In genomic region chr1:15584489-15585363, GRCh38 we compare ENCODE assay signal across 8 cellular contexts. TPM values are rescaled to one million over a fixed set of nuclear protein-coding genes. Genes with fewer than 3 reads are reported as not detected.
A peak's percentile ranks its signal among the peaks of the same experiment; 100 is the strongest.
DNase-seq lines count a peak whose midpoint lies in the region; ATAC-seq and TF ChIP-seq lines count a peak whose summit lies in the region.

A gene with protein sequence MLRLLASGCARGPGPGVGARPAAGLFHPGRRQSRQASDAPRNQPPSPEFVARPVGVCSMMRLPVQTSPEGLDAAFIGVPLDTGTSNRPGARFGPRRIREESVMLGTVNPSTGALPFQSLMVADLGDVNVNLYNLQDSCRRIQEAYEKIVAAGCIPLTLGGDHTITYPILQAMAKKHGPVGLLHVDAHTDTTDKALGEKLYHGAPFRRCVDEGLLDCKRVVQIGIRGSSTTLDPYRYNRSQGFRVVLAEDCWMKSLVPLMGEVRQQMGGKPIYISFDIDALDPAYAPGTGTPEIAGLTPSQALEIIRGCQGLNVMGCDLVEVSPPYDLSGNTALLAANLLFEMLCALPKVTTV (minus strand): TSS chr1:15585051. CDS start chr1:15584967, 84 bp downstream.

- ATAC-seq in HG02981 (IDR thresholded peaks at IDR 0.05; ENCODE audit: unreplicated experiment) (peak; percentile 75), T-cell (replicated peaks in 1 of 4) (peak; percentile 83 to 91 (median 86)), GM21717 (IDR thresholded peaks at IDR 0.05; ENCODE audit: unreplicated experiment) (no peak)

- no peaks in the 10 kb centered on the region for H3K27me3 Mint-ChIP-seq in T-cell

- peak within 1 kb of the TSS; percentile 73 to 81 (median 77) for H3K4me3 Mint-ChIP-seq in T-cell

- H3K9me3 Mint-ChIP-seq in T-cell, result no peaks in the 10 kb centered on the region

- TF ChIP-seq CTCF in GM12872 (IDR thresholded peaks at IDR 0.05; ENCODE audit: insufficient read depth, low read depth, low read length), result peak; percentile 52; the same call in 2 of the 3 replicates

- peaks cover 12% of the 10 kb centered on the region for H3K36me3 Mint-ChIP-seq in T-cell

- CTCF ChIA-PET in T-cell (lab: Charles Lee), result no interaction called here

- DNase-seq in T-cell, result peak in 33 of 34 experiments; percentile 6 to 55 (median 28)
- peak; percentile 31 for DNase-seq in amniotic epithelial cell (ENCODE audit: low read depth)
- peak; percentile 93 for DNase-seq in iPS-NIHi11 (ENCODE audit: low spot score)
- peak; percentile 73 for DNase-seq in stimulated activated CD4-positive, alpha-beta T cell treated with anti-CD3 and anti-CD28 coated beads, Interleukin-1b, Interleukin-23, amount 100 ng/mL, for 48 hours
- DNase-seq in COLO829 (ENCODE audit: low spot score), result no peak

- peak within 1 kb of the TSS; percentile 90 for H3K27ac Mint-ChIP-seq in T-cell

- POLR2A ChIA-PET in T-cell (lab: Charles Lee), result interaction anchor here in 1 of 2 donors (0.5 kb wide), 1 partner anchor 139 kb away, joined by 6 read pairs; no protein-coding TSS in a partner anchor

- peaks cover 26 to 39% (median 32%) of the 10 kb centered on the region in 3 donors for H3K4me1 Mint-ChIP-seq in T-cell

RNA-seq across cellular contexts. Expression of the gene that starts here (rescaled TPM):
- total RNA-seq in T-cell, result 10 to 100 TPM in 1 of 5 donors, 1 to 10 TPM in 4; 5.9 to 10.8 (median 8.4) TPM
